26 cellular contexts compared by ENCODE assay signal in genomic region chr19:34244611-34245299, GRCh38. TPM values are rescaled to one million over a fixed set of nuclear protein-coding genes. Genes with fewer than 3 reads are reported as not detected.
DNase-seq lines count a peak whose midpoint lies in the region; FAIRE-seq and TF ChIP-seq lines count a peak whose summit lies in the region.
"Had no signal": no experiment of that assay in that cellular context is flagged by ENCODE, and none has a peak within 500 bp of the region (broad histone marks: within the 10 kb centered on the region; RNA-seq: fewer than 3 reads in every experiment).

No MANE protein-coding gene starts in this region.

- H3K4me3 ChIP-seq in endothelial cell of umbilical vein (replicated peaks in 1 of 3; ENCODE audit: insufficient read depth in 1 of 3, low read depth in 1 of 3, low read length in 3 of 3): no peak overlapping the region
- H3K4me3 ChIP-seq: adrenal gland, MG63, SK-N-MC had no signal

- H3K4me3 Mint-ChIP-seq in activated naive CD8-positive, alpha-beta T cell treated with anti-CD3 and anti-CD28 coated beads for 36 hours: no peak overlapping the region
- H3K4me3 Mint-ChIP-seq: activated T-helper 17 cell treated with anti-CD3 and anti-CD28 coated beads, Interleukin-2, amount 50 U/mL, for 72 hours; neural crest cell had no signal

- CTCF ChIA-PET in endothelial cell of umbilical vein (lab: Charles Lee): interaction anchor here (0.8 to 1.6 kb wide), 4 partner anchors 12 to 101 kb away, joined by 3 to 4 read pairs (median 4); no protein-coding TSS in a partner anchor

- peak; percentile 39 for DNase-seq in DMS 273 (lab: John Stamatoyannopoulos, UW; ENCODE audit: unreplicated experiment)
- DNase-seq in DMS 273 treated with DMSO at 0.1 percent for 48 hours (lab: John Stamatoyannopoulos, UW): no peak
- DNase-seq in ELR (ENCODE audit: low read depth): peak; percentile 17
- DNase-seq in NCI-H510A (lab: John Stamatoyannopoulos, UW): peak; percentile 61
- no peak for DNase-seq in endothelial cell of umbilical vein (ENCODE audit: low read depth, low spot score)
- no peak for DNase-seq in SIG-M5 treated with dmso at 0.1 percent for 504 hours (lab: John Stamatoyannopoulos, UW; ENCODE audit: unreplicated experiment)
- no peak for DNase-seq in amniotic stem cell (lab: John Stamatoyannopoulos, UW)
- DNase-seq in activated naive CD8-positive, alpha-beta T cell treated with anti-CD3 and anti-CD28 coated beads for 36 hours: no peak
- DNase-seq: activated CD4-positive, alpha-beta T cell treated with anti-CD3 and anti-CD28 coated beads for 48 hours; Calu3; caudate nucleus; GDM1; MG63; NCI-H187 treated with DMSO at 0.1 percent for 48 hours; NCI-H82; small intestine; stimulated activated CD4-positive, alpha-beta T cell treated with anti-CD3 and anti-CD28 coated beads, Interleukin-4, amount 100 ng/mL, for 1 hour had no signal

- no peak for TF ChIP-seq CTCF in endothelial cell of umbilical vein (IDR thresholded peaks at IDR 0.05; ENCODE audit: extremely low read depth in 1 of 2, insufficient read depth in 1 of 2, low read depth in 1 of 2, low read length in 2 of 2)

- no peaks in the 10 kb centered on the region for H3K9me3 ChIP-seq in endothelial cell of umbilical vein (replicated peaks; ENCODE audit: control insufficient read depth, insufficient read depth, low read length)
- H3K9me3 ChIP-seq: adrenal gland, MG63 had no signal

- no peaks in the 10 kb centered on the region for H3K4me1 Mint-ChIP-seq in activated naive CD8-positive, alpha-beta T cell treated with anti-CD3 and anti-CD28 coated beads for 36 hours
- H3K4me1 Mint-ChIP-seq: activated T-helper 17 cell treated with anti-CD3 and anti-CD28 coated beads, Interleukin-2, amount 50 U/mL, for 72 hours had no signal

- H3K27me3 Mint-ChIP-seq in activated naive CD8-positive, alpha-beta T cell treated with anti-CD3 and anti-CD28 coated beads for 36 hours: no peaks in the 10 kb centered on the region
- H3K27me3 Mint-ChIP-seq: activated T-helper 17 cell treated with anti-CD3 and anti-CD28 coated beads, Interleukin-2, amount 50 U/mL, for 72 hours; progenitor cell of endocrine pancreas had no signal

- H3K27ac ChIP-seq in endothelial cell of umbilical vein (ENCODE audit: insufficient read depth, low read depth, low read length): no peak overlapping the region
- H3K27ac ChIP-seq: 22Rv1, adrenal gland, SK-N-MC had no signal

- H3K27ac Mint-ChIP-seq in activated naive CD8-positive, alpha-beta T cell treated with anti-CD3 and anti-CD28 coated beads for 36 hours: no peak overlapping the region
- H3K27ac Mint-ChIP-seq: activated T-helper 17 cell treated with anti-CD3 and anti-CD28 coated beads, Interleukin-2, amount 50 U/mL, for 72 hours; progenitor cell of endocrine pancreas had no signal

- no peaks in the 10 kb centered on the region for H3K36me3 ChIP-seq in endothelial cell of umbilical vein (ENCODE audit: control insufficient read depth in 2 of 2, extremely low read depth in 1 of 2, insufficient read depth in 2 of 2, low read length in 2 of 2)
- H3K36me3 ChIP-seq: adrenal gland, MG63 had no signal

- no peaks in the 10 kb centered on the region for H3K4me1 ChIP-seq in endothelial cell of umbilical vein (ENCODE audit: control insufficient read depth, extremely low read depth, insufficient read depth, low read length)
- H3K4me1 ChIP-seq: adrenal gland had no signal

- H3K9ac ChIP-seq in endothelial cell of umbilical vein (replicated peaks; ENCODE audit: extremely low read depth, insufficient read depth, low read length): no peak overlapping the region

- TF ChIP-seq POLR2A in endothelial cell of umbilical vein (IDR thresholded peaks at IDR 0.05; ENCODE audit: low read depth, low read length): no peak

- dilution Hi-C loops in endothelial cell of umbilical vein (cut with MboI; ENCODE audit: extremely low pct_ligation_motif_present, low sequenced_read_pairs): no loop called here

- intact Hi-C loops in endothelial cell of umbilical vein (cut with micrococcal nuclease): no loop called here

- H3K4me2 ChIP-seq in endothelial cell of umbilical vein (ENCODE audit: insufficient read depth, low read length): no peak overlapping the region

- no peaks in the 10 kb centered on the region for H4K20me1 ChIP-seq in endothelial cell of umbilical vein (replicated peaks; ENCODE audit: control insufficient read depth, extremely low read depth, insufficient read depth, low read length)

- H3K36me3 Mint-ChIP-seq in activated naive CD8-positive, alpha-beta T cell treated with anti-CD3 and anti-CD28 coated beads for 36 hours: no peaks in the 10 kb centered on the region

- H3K27me3 ChIP-seq in endothelial cell of umbilical vein (ENCODE audit: control insufficient read depth in 2 of 2, insufficient read depth in 2 of 2, low read length in 2 of 2): no peaks in the 10 kb centered on the region
- H3K27me3 ChIP-seq: adrenal gland, MG63 had no signal

- BruUV-seq in endothelial cell of umbilical vein (replicated peaks; lab: Mats Ljungman, UMichigan): no TSS peak

- POLR2A ChIA-PET in endothelial cell of umbilical vein (lab: Charles Lee): no interaction called here

- no peaks in the 10 kb centered on the region for H3K9me1 ChIP-seq in endothelial cell of umbilical vein (replicated peaks; ENCODE audit: control insufficient read depth, extremely low read depth, insufficient read depth, low read length)

- peak; percentile 59 for FAIRE-seq in endothelial cell of umbilical vein (lab: Jason Lieb, UNC)
- FAIRE-seq: GM19239, H1, small intestine, urothelium cell line had no signal

- H3K79me2 ChIP-seq in endothelial cell of umbilical vein (ENCODE audit: control insufficient read depth, insufficient read depth, low read length): no peaks in the 10 kb centered on the region

- H3K9me3 Mint-ChIP-seq in activated naive CD8-positive, alpha-beta T cell treated with anti-CD3 and anti-CD28 coated beads for 36 hours: no peaks in the 10 kb centered on the region
- H3K9me3 Mint-ChIP-seq: activated T-helper 17 cell treated with anti-CD3 and anti-CD28 coated beads, Interleukin-2, amount 50 U/mL, for 72 hours; neural crest cell had no signal

- H2AFZ ChIP-seq in endothelial cell of umbilical vein (ENCODE audit: low read depth, low read length): no peak overlapping the region

TF ChIP-seq in endothelial cell of umbilical vein, 7 proteins besides CTCF, POLR2A, EP300 and RAD21:
- TF ChIP-seq FOS (IDR thresholded peaks at IDR 0.05; ENCODE audit: borderline replicate concordance, insufficient read depth, low read length) (no peak), GATA2 (IDR thresholded peaks at IDR 0.05; ENCODE audit: insufficient read depth, insufficient read length, low read depth, low read length) (no peak), JUN (IDR thresholded peaks at IDR 0.05; ENCODE audit: borderline replicate concordance, insufficient read depth, insufficient read length, low read depth) (no peak), MYC (IDR thresholded peaks at IDR 0.05; ENCODE audit: low read depth, low read length) (no peak), POLR2AphosphoS5 (IDR thresholded peaks at IDR 0.05; ENCODE audit: insufficient read depth, low read depth, low read length) (no peak)
- TF ChIP-seq, protein P1, sequence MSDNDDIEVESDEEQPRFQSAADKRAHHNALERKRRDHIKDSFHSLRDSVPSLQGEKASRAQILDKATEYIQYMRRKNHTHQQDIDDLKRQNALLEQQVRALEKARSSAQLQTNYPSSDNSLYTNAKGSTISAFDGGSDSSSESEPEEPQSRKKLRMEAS (IDR thresholded peaks at IDR 0.05; ENCODE audit: insufficient read depth, insufficient read length): no peak

RNA-seq across cellular contexts. Expression of gene GARRE1, which starts 9.6 kb away (rescaled TPM):
- 46.8 and 46.9 TPM in 2 replicates for total RNA-seq in endothelial cell of umbilical vein
- 39.2 and 45.4 TPM in 2 replicates for polyA plus RNA-seq in endothelial cell of umbilical vein
- 28.6 and 30.7 TPM in 2 replicates for polyA plus RNA-seq in endothelial cell of umbilical vein (2011; cell fraction: cytosol; rRNA removed)
- 48.6 and 54.8 TPM in 2 replicates for polyA plus RNA-seq in endothelial cell of umbilical vein (2011; cell fraction: nucleus; rRNA removed)
- 26.3 and 31.4 TPM in 2 replicates for polyA plus RNA-seq in endothelial cell of umbilical vein (2012)
- polyA minus RNA-seq in endothelial cell of umbilical vein: 51.5 and 51.9 TPM in 2 replicates
- polyA minus RNA-seq in endothelial cell of umbilical vein (2011; cell fraction: cytosol; rRNA and poly(A)+ RNA removed): 6.5 TPM
- polyA minus RNA-seq in endothelial cell of umbilical vein (2011; cell fraction: nucleus; rRNA and poly(A)+ RNA removed): 44.0 and 49.9 TPM in 2 replicates
- 1 to 10 TPM; 7.5 to 9.7 TPM for total RNA-seq in activated naive CD8-positive, alpha-beta T cell treated with anti-CD3 and anti-CD28 coated beads for 36 hours

Comparison
In these comparisons a context has a peak if more than half of its experiments do, and no peak if none do; other contexts are left out.
1. DNase-seq: peak in DMS 273 (single experiment), ELR (single experiment) and NCI-H510A (single experiment); none in DMS 273 treated with DMSO at 0.1 percent for 48 hours (single experiment), endothelial cell of umbilical vein (single experiment), SIG-M5 treated with dmso at 0.1 percent for 504 hours (single experiment), amniotic stem cell (single experiment) and activated naive CD8-positive, alpha-beta T cell treated with anti-CD3 and anti-CD28 coated beads for 36 hours (single experiment).